ENCODE assay signal across 27 cellular contexts in genomic region chr18:67961701-67962440, GRCh38.
"Had no signal": no experiment of that assay in that cellular context is flagged by ENCODE, and none has a peak within 500 bp of the region (broad histone marks: within the 10 kb centered on the region; RNA-seq: fewer than 3 reads in every experiment).

No MANE protein-coding gene starts in this region.

- H3K27ac ChIP-seq: colonic mucosa, epithelial cell of prostate, foreskin keratinocyte, gastroesophageal sphincter, heart left ventricle, hepatocyte, left lung, prostate gland, right atrium auricular region, sigmoid colon, skin epidermis, spleen, transverse colon, upper lobe of right lung, uterus had no signal

- H2AFZ ChIP-seq: hepatocyte had no signal

- H3K27me3 ChIP-seq: colonic mucosa, foreskin keratinocyte, gastroesophageal sphincter, heart left ventricle, hepatocyte, left lung, right atrium auricular region, sigmoid colon, spleen, transverse colon, upper lobe of right lung, uterus had no signal

- DNase-seq: colonic mucosa; effector CD8-positive, alpha-beta T cell; endodermal cell; foreskin keratinocyte; heart left ventricle; left cardiac atrium; left lung; mesenchymal stem cell; mucosa of descending colon; naive B cell; nucleus accumbens; sigmoid colon; spleen; stimulated activated CD4-positive, alpha-beta T cell treated with anti-CD3 and anti-CD28 coated beads, Interleukin-4, amount 100 ng/mL, for 4 hours; transverse colon; upper lobe of right lung; uterus had no signal

- FAIRE-seq: islet of Langerhans had no signal

- ATAC-seq: esophagus mucosa; foreskin keratinocyte; gastroesophageal sphincter; heart left ventricle; left cardiac atrium; left lung; mucosa of descending colon; natural killer cell treated with Interleukin-12 subunit alpha and Interleukin-12 subunit beta and Interleukin-15 and Interleukin-18, amount 100 ng/mL, for 72 hours; stimulated activated memory B cell treated with anti-CD40 and anti-IgM and Interleukin-4, amounts not matched to agents 10 μg/mL and 1 μg/mL and 100 μg/mL, for 72 hours; upper lobe of right lung had no signal

- H3K4me3 ChIP-seq: colonic mucosa, gastroesophageal sphincter, heart left ventricle, hepatocyte, left lung, mucosa of descending colon, prostate gland, right atrium auricular region, sigmoid colon, skin epidermis, spleen, transverse colon, upper lobe of right lung, uterus had no signal

- H3K9me3 ChIP-seq: colonic mucosa, gastroesophageal sphincter, heart left ventricle, left lung, mucosa of descending colon, prostate gland, right atrium auricular region, sigmoid colon, spleen, transverse colon, upper lobe of right lung, uterus had no signal

- H3K36me3 ChIP-seq: colonic mucosa, gastroesophageal sphincter, heart left ventricle, left lung, prostate gland, right atrium auricular region, sigmoid colon, spleen, transverse colon, upper lobe of right lung, uterus had no signal

- H3K4me1 ChIP-seq: colonic mucosa, foreskin keratinocyte, gastroesophageal sphincter, heart left ventricle, left lung, prostate gland, right atrium auricular region, sigmoid colon, spleen, transverse colon, upper lobe of right lung, uterus had no signal

- H3K79me2 ChIP-seq: hepatocyte had no signal

- H3K4me2 ChIP-seq: hepatocyte had no signal
